33 cellular contexts compared by ENCODE assay signal in the genomic region with DNA sequence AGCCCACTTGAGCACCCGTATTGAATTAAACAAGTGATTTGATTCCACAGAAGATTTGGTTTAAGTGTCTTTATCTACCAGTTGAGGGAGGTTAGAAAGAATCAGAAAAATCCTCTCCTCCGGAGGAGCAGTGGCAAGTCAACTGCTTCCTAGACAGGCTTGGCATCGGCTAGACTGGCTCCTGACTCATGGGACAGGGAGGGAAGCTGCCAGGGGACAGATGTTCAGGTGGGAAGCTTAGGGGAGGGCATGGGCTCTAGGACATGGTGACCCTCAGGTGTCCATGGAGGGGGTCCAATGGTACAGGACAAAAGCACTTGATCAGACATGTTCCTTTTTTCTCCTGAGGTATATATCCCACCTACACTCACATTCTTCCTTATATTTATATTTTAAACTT.
DNase-seq lines count a peak whose midpoint lies in the region; ATAC-seq, FAIRE-seq and TF ChIP-seq lines count a peak whose summit lies in the region.
"Had no signal": no experiment of that assay in that cellular context is flagged by ENCODE, and none has a peak within 500 bp of the region (broad histone marks: within the 10 kb centered on the region; RNA-seq: fewer than 3 reads in every experiment).

No MANE protein-coding gene starts in this region.

- 77 to 84% methylated on average over 3 of the region's 3 CpGs for WGBS in GM23248 (ENCODE audit: low coverage in 1 of 2, low lambda C conversion rate in 2 of 2, missing lambda C conversion rate in 2 of 2), 2 experiments

- no peaks in the 10 kb centered on the region for H3K27me3 ChIP-seq in GM23248 (replicated peaks; ENCODE audit: insufficient read depth)
- no peaks in the 10 kb centered on the region for H3K27me3 ChIP-seq in astrocyte (ENCODE audit: insufficient read depth, low read length)
- H3K27me3 ChIP-seq in osteoblast (ENCODE audit: insufficient read depth, low read length) = no peaks in the 10 kb centered on the region
- H3K27me3 ChIP-seq: sigmoid colon, SJCRH30, tibial nerve had no signal

- H3K4me1 ChIP-seq in GM23248 (ENCODE audit: insufficient read depth) (0 out of 2 replicates have a peak, but pooled peaks cover 3% of the 10 kb centered on the region), astrocyte (ENCODE audit: insufficient read depth, low read length) (no peaks in the 10 kb centered on the region), osteoblast (ENCODE audit: insufficient read depth, low read length) (peaks cover 4% of the 10 kb centered on the region)
- H3K4me1 ChIP-seq: psoas muscle, sigmoid colon, SJCRH30, tibial nerve had no signal

- H4K20me1 ChIP-seq in GM23248 (ENCODE audit: insufficient read depth) (no peaks in the 10 kb centered on the region), astrocyte (ENCODE audit: insufficient read depth, low read length) (peaks cover 34% of the 10 kb centered on the region), osteoblast (ENCODE audit: insufficient read depth, low read length) (no peaks in the 10 kb centered on the region)

- H3K27ac ChIP-seq in GM23248 (peak overlapping the region; percentile 12; the same call in 1 of the 2 replicates), astrocyte (ENCODE audit: low read depth, low read length) (no peak overlapping the region), osteoblast (ENCODE audit: low read depth, low read length) (no peak overlapping the region)
- H3K27ac ChIP-seq: left ventricle myocardium inferior, psoas muscle, sigmoid colon, SJCRH30, tibial nerve had no signal

- DNase-seq in activated naive CD8-positive, alpha-beta T cell treated with anti-CD3 and anti-CD28 coated beads for 36 hours = no peak
- DNase-seq in GM23248 = peak; percentile 44
- DNase-seq in astrocyte (ENCODE audit: low read depth) = peak; percentile 13
- peak; percentile 58 for DNase-seq in osteoblast (ENCODE audit: insufficient read length, low spot score, missing footprints)
- DNase-seq in NCI-H2081 treated with DMSO at 0.1 percent for 48 hours (lab: John Stamatoyannopoulos, UW) = no peak
- DNase-seq: ACHN; activated CD4-positive, alpha-beta T cell treated with anti-CD3 and anti-CD28 coated beads for 48 hours; activated naive CD4-positive, alpha-beta T cell treated with Interleukin-2 at 50 U/mL for 16 hours; activated T-cell treated with anti-CD3 and anti-CD28 coated beads, Interleukin-2, amount 50 U/mL, for 4 hours; aorta; central memory CD4-positive, alpha-beta T cell; DMS153; islet precursor cell; Kasumi-1; left ventricle myocardium inferior; MV-4-11; natural killer cell; occipital lobe; psoas muscle; sigmoid colon; SJCRH30; stimulated activated CD4-positive, alpha-beta T cell treated with anti-CD3 and anti-CD28 coated beads, Interleukin-12 subunit alpha, Interleukin-12 subunit beta, amount 100 ng/mL, for 4 hours; stimulated activated CD4-positive, alpha-beta T cell treated with anti-CD3 and anti-CD28 coated beads, Interleukin-2, amount 100 ng/mL, for 48 hours; SW 1271; T-helper 9 cell had no signal

- in situ Hi-C loops in GM23248 (cut with MboI) = no loop called here

- H3K4me1 Mint-ChIP-seq in activated naive CD8-positive, alpha-beta T cell (ENCODE audit: low read depth) = no peaks in the 10 kb centered on the region
- H3K4me1 Mint-ChIP-seq in activated naive CD8-positive, alpha-beta T cell treated with anti-CD3 and anti-CD28 coated beads for 36 hours = peaks cover 3% of the 10 kb centered on the region
- peaks cover 24% of the 10 kb centered on the region for H3K4me1 Mint-ChIP-seq in astrocyte (ENCODE audit: low read depth, unreplicated experiment)
- H3K4me1 Mint-ChIP-seq: B cell, mesothelial cell of epicardium, natural killer cell had no signal

- H3K36me3 ChIP-seq in GM23248 (ENCODE audit: low read depth) (peaks cover 90% of the 10 kb centered on the region), astrocyte (ENCODE audit: insufficient read depth, low read length) (peaks cover 72% of the 10 kb centered on the region), osteoblast (ENCODE audit: insufficient read depth, low read length) (peaks cover 88% of the 10 kb centered on the region)

- H3K9me3 ChIP-seq in GM23248 (ENCODE audit: low read depth) (no peaks in the 10 kb centered on the region), astrocyte (ENCODE audit: insufficient read depth, low read depth, low read length) (no peaks in the 10 kb centered on the region), osteoblast (ENCODE audit: low read depth, low read length) (no peaks in the 10 kb centered on the region)
- H3K9me3 ChIP-seq: left ventricle myocardium inferior, psoas muscle, sigmoid colon, SJCRH30, tibial nerve had no signal

- H3K27me3 Mint-ChIP-seq in activated naive CD8-positive, alpha-beta T cell = no peaks in the 10 kb centered on the region
- no peaks in the 10 kb centered on the region for H3K27me3 Mint-ChIP-seq in activated naive CD8-positive, alpha-beta T cell treated with anti-CD3 and anti-CD28 coated beads for 36 hours
- H3K27me3 Mint-ChIP-seq in astrocyte (ENCODE audit: low read depth, unreplicated experiment) = no peaks in the 10 kb centered on the region
- H3K27me3 Mint-ChIP-seq: B cell had no signal

- H3K4me2 ChIP-seq in GM23248 (ENCODE audit: unreplicated experiment) = no peak overlapping the region
- H3K4me2 ChIP-seq in astrocyte (ENCODE audit: low read length) = no peak overlapping the region
- H3K4me2 ChIP-seq in osteoblast (ENCODE audit: insufficient read depth, low read length) = no peak overlapping the region

- H3K9ac ChIP-seq in GM23248 = no peak overlapping the region
- no peak overlapping the region for H3K9ac ChIP-seq in astrocyte (ENCODE audit: low read length)

- peaks cover 9% of the 10 kb centered on the region for H3K36me3 Mint-ChIP-seq in activated naive CD8-positive, alpha-beta T cell
- peaks cover 14% of the 10 kb centered on the region for H3K36me3 Mint-ChIP-seq in activated naive CD8-positive, alpha-beta T cell treated with anti-CD3 and anti-CD28 coated beads for 36 hours
- peaks cover 22% of the 10 kb centered on the region for H3K36me3 Mint-ChIP-seq in astrocyte (ENCODE audit: low read depth, unreplicated experiment)

- no peak overlapping the region for H3K4me3 Mint-ChIP-seq in activated naive CD8-positive, alpha-beta T cell
- no peak overlapping the region for H3K4me3 Mint-ChIP-seq in activated naive CD8-positive, alpha-beta T cell treated with anti-CD3 and anti-CD28 coated beads for 36 hours
- no peak overlapping the region for H3K4me3 Mint-ChIP-seq in astrocyte (ENCODE audit: unreplicated experiment)
- H3K4me3 Mint-ChIP-seq: activated T-cell treated with anti-CD3 and anti-CD28 coated beads, Interleukin-2, amount 50 U/mL, for 4 hours; B cell; mesothelial cell of epicardium; natural killer cell had no signal

- peak overlapping the region; percentile 36 for H3K27ac Mint-ChIP-seq in activated naive CD8-positive, alpha-beta T cell
- no peak overlapping the region for H3K27ac Mint-ChIP-seq in activated naive CD8-positive, alpha-beta T cell treated with anti-CD3 and anti-CD28 coated beads for 36 hours
- peak overlapping the region; percentile 81 for H3K27ac Mint-ChIP-seq in astrocyte (ENCODE audit: unreplicated experiment)
- H3K27ac Mint-ChIP-seq: B cell, mesothelial cell of epicardium, natural killer cell had no signal

- H3K4me3 ChIP-seq in GM23248 (no peak overlapping the region), astrocyte (ENCODE audit: insufficient read depth, low read depth, low read length) (no peak overlapping the region), osteoblast (ENCODE audit: insufficient read depth, low read length) (no peak overlapping the region)
- H3K4me3 ChIP-seq: left ventricle myocardium inferior, psoas muscle, sigmoid colon, SJCRH30, tibial nerve had no signal

- no peak for FAIRE-seq in astrocyte (lab: Jason Lieb, UNC)
- FAIRE-seq: GM12892, HepG2 had no signal

- peaks cover 87% of the 10 kb centered on the region for H3K79me2 ChIP-seq in GM23248 (ENCODE audit: insufficient read depth)
- H3K79me2 ChIP-seq in astrocyte (ENCODE audit: insufficient read depth, low read length) = peaks cover 14% of the 10 kb centered on the region
- peaks cover 69% of the 10 kb centered on the region for H3K79me2 ChIP-seq in osteoblast (ENCODE audit: insufficient read depth, low read length)

- no peaks in the 10 kb centered on the region for H3K9me2 ChIP-seq in GM23248 (ENCODE audit: insufficient read depth)

- ATAC-seq in GM21526 (IDR thresholded peaks at IDR 0.05; ENCODE audit: low FRiP score, unreplicated experiment) = no peak
- ATAC-seq: activated T-cell treated with anti-CD3 and anti-CD28 coated beads, Interleukin-2, amount 50 U/mL, for 4 hours; esophagus mucosa; HepG2; natural killer cell had no signal

- H3K9me3 Mint-ChIP-seq in activated naive CD8-positive, alpha-beta T cell (ENCODE audit: low read depth) = no peaks in the 10 kb centered on the region
- H3K9me3 Mint-ChIP-seq in activated naive CD8-positive, alpha-beta T cell treated with anti-CD3 and anti-CD28 coated beads for 36 hours = no peaks in the 10 kb centered on the region
- no peaks in the 10 kb centered on the region for H3K9me3 Mint-ChIP-seq in astrocyte (ENCODE audit: unreplicated experiment)
- H3K9me3 Mint-ChIP-seq: activated T-cell treated with anti-CD3 and anti-CD28 coated beads, Interleukin-2, amount 50 U/mL, for 4 hours; mesothelial cell of epicardium; natural killer cell had no signal

- H3F3A ChIP-seq in GM23248 (ENCODE audit: insufficient read depth) = peaks cover 51% of the 10 kb centered on the region

- TF ChIP-seq CTCF in astrocyte (IDR thresholded peaks at IDR 0.05; ENCODE audit: insufficient read depth, low read depth, low read length) (no peak), osteoblast (IDR thresholded peaks at IDR 0.05; ENCODE audit: extremely low read depth, low read depth, low read length) (no peak)

- H2AFZ ChIP-seq in GM23248 (no peak overlapping the region), astrocyte (ENCODE audit: low read depth, low read length) (no peak overlapping the region), osteoblast (ENCODE audit: low read length) (no peak overlapping the region)

Comparison
In these comparisons a context has a peak if more than half of its experiments do, and no peak if none do; other contexts are left out.
1. DNase-seq: peak in GM23248 (single experiment), astrocyte (single experiment) and osteoblast (single experiment); none in activated naive CD8-positive, alpha-beta T cell treated with anti-CD3 and anti-CD28 coated beads for 36 hours (single experiment) and NCI-H2081 treated with DMSO at 0.1 percent for 48 hours (single experiment).